ENCODE assay signal across 1 cellular context in the genomic region with DNA sequence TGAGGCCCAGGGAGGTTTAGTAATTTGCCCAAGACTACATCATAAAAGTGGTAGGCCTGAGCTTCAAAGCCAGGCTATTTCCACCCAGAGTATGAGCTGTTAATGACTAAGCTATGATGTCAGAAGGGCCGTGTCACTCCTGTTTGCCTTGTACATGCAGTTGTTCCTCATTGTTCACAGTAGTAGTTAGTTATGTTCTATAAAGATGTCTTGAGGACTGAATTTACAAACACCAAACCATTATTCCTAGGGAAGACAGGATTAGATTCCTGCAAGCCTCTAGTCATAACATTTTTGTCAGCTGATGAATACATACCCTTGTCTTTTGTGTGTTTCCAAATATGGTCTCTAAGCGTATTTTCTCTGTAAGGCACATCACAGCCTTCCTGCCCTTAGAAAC.
A peak's percentile ranks its signal among the peaks of the same experiment; 100 is the strongest.
TF ChIP-seq lines count a peak whose summit lies in the region.

No MANE protein-coding gene starts in this region.

TF ChIP-seq in K562, 482 proteins besides CTCF, POLR2A, EP300 and RAD21 (continued from another document):
- TF ChIP-seq, protein P1, sequence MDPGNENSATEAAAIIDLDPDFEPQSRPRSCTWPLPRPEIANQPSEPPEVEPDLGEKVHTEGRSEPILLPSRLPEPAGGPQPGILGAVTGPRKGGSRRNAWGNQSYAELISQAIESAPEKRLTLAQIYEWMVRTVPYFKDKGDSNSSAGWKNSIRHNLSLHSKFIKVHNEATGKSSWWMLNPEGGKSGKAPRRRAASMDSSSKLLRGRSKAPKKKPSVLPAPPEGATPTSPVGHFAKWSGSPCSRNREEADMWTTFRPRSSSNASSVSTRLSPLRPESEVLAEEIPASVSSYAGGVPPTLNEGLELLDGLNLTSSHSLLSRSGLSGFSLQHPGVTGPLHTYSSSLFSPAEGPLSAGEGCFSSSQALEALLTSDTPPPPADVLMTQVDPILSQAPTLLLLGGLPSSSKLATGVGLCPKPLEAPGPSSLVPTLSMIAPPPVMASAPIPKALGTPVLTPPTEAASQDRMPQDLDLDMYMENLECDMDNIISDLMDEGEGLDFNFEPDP (CRISPR knock-in tag; IDR thresholded peaks at IDR 0.05) = no peak
- TF ChIP-seq, protein P2, sequence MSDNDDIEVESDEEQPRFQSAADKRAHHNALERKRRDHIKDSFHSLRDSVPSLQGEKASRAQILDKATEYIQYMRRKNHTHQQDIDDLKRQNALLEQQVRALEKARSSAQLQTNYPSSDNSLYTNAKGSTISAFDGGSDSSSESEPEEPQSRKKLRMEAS (CRISPR knock-in tag; IDR thresholded peaks at IDR 0.05) = no peak
- TF ChIP-seq, protein P3, sequence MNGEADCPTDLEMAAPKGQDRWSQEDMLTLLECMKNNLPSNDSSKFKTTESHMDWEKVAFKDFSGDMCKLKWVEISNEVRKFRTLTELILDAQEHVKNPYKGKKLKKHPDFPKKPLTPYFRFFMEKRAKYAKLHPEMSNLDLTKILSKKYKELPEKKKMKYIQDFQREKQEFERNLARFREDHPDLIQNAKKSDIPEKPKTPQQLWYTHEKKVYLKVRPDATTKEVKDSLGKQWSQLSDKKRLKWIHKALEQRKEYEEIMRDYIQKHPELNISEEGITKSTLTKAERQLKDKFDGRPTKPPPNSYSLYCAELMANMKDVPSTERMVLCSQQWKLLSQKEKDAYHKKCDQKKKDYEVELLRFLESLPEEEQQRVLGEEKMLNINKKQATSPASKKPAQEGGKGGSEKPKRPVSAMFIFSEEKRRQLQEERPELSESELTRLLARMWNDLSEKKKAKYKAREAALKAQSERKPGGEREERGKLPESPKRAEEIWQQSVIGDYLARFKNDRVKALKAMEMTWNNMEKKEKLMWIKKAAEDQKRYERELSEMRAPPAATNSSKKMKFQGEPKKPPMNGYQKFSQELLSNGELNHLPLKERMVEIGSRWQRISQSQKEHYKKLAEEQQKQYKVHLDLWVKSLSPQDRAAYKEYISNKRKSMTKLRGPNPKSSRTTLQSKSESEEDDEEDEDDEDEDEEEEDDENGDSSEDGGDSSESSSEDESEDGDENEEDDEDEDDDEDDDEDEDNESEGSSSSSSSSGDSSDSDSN (IDR thresholded peaks at IDR 0.05; ENCODE audit: borderline replicate concordance in 1 of 2, low read depth in 2 of 2, low read length in 2 of 2) = no peak
- TF ChIP-seq HNRNPH1 (optimal IDR thresholded peaks at IDR 0.05; ENCODE audit: low read depth, low read length) (no peak), CBFB (CRISPR knock-in tag; IDR thresholded peaks at IDR 0.05) (no peak), SP1 (CRISPR knock-in tag; IDR thresholded peaks at IDR 0.05) (no peak), ZNF408 (CRISPR knock-in tag; IDR thresholded peaks at IDR 0.05; ENCODE audit: low read depth) (no peak), SRF (CRISPR knock-in tag; IDR thresholded peaks at IDR 0.05) (no peak), CREB1 (IDR thresholded peaks at IDR 0.05) (peak; percentile 68), CREB1 (CRISPR knock-in tag; IDR thresholded peaks at IDR 0.05) (peak; percentile 64), SPI1 (IDR thresholded peaks at IDR 0.05; ENCODE audit: borderline replicate concordance, low read depth, low read length) (no peak), ZBTB8A (IDR thresholded peaks at IDR 0.05; ENCODE audit: partially characterized antibody) (no peak), ARID1B (IDR thresholded peaks at IDR 0.05) (no peak), CCNT2 (IDR thresholded peaks at IDR 0.05; ENCODE audit: borderline replicate concordance, extremely low read depth, insufficient read length, low read depth, low read length) (no peak), CREM (IDR thresholded peaks at IDR 0.05; ENCODE audit: low read depth) (peak; percentile 77), ZNF197 (CRISPR knock-in tag; IDR thresholded peaks at IDR 0.05; ENCODE audit: low read depth) (no peak), YY1 (IDR thresholded peaks at IDR 0.05; ENCODE audit: borderline replicate concordance in 1 of 3, control insufficient read depth in 1 of 3, extremely low read depth in 1 of 3, insufficient read depth in 3 of 3, insufficient read length in 1 of 3, insufficient replicate concordance in 2 of 3, low read depth in 1 of 3, low read length in 2 of 3) (no peak), ATF1 (CRISPR knock-in tag; IDR thresholded peaks at IDR 0.05) (no peak), ATF1 (tag; IDR thresholded peaks at IDR 0.05) (0 out of 2 replicates have a peak, but pooled peaks have one; percentile 29), HNRNPLL (IDR thresholded peaks at IDR 0.05; ENCODE audit: low read depth, low read length, poor library complexity, severe bottlenecking) (no peak), U2AF2 (optimal IDR thresholded peaks at IDR 0.05; ENCODE audit: low read depth, low read length) (no peak), ZNF274 (IDR thresholded peaks at IDR 0.05; ENCODE audit: borderline replicate concordance, low read depth, low read length) (no peak), PTRF (tag; IDR thresholded peaks at IDR 0.05) (no peak), CAMTA2 (CRISPR knock-in tag; conservative IDR thresholded peaks at IDR 0.05) (no peak), ZNF263 (CRISPR knock-in tag; IDR thresholded peaks at IDR 0.05; ENCODE audit: borderline replicate concordance) (no peak)
- TF ChIP-seq, protein P4, sequence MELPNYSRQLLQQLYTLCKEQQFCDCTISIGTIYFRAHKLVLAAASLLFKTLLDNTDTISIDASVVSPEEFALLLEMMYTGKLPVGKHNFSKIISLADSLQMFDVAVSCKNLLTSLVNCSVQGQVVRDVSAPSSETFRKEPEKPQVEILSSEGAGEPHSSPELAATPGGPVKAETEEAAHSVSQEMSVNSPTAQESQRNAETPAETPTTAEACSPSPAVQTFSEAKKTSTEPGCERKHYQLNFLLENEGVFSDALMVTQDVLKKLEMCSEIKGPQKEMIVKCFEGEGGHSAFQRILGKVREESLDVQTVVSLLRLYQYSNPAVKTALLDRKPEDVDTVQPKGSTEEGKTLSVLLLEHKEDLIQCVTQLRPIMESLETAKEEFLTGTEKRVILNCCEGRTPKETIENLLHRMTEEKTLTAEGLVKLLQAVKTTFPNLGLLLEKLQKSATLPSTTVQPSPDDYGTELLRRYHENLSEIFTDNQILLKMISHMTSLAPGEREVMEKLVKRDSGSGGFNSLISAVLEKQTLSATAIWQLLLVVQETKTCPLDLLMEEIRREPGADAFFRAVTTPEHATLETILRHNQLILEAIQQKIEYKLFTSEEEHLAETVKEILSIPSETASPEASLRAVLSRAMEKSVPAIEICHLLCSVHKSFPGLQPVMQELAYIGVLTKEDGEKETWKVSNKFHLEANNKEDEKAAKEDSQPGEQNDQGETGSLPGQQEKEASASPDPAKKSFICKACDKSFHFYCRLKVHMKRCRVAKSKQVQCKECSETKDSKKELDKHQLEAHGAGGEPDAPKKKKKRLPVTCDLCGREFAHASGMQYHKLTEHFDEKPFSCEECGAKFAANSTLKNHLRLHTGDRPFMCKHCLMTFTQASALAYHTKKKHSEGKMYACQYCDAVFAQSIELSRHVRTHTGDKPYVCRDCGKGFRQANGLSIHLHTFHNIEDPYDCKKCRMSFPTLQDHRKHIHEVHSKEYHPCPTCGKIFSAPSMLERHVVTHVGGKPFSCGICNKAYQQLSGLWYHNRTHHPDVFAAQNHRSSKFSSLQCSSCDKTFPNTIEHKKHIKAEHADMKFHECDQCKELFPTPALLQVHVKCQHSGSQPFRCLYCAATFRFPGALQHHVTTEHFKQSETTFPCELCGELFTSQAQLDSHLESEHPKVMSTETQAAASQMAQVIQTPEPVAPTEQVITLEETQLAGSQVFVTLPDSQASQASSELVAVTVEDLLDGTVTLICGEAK (IDR thresholded peaks at IDR 0.05) = no peak
- TF ChIP-seq, protein P4 (CRISPR knock-in tag; IDR thresholded peaks at IDR 0.05) = no peak
- TF ChIP-seq, protein P5, sequence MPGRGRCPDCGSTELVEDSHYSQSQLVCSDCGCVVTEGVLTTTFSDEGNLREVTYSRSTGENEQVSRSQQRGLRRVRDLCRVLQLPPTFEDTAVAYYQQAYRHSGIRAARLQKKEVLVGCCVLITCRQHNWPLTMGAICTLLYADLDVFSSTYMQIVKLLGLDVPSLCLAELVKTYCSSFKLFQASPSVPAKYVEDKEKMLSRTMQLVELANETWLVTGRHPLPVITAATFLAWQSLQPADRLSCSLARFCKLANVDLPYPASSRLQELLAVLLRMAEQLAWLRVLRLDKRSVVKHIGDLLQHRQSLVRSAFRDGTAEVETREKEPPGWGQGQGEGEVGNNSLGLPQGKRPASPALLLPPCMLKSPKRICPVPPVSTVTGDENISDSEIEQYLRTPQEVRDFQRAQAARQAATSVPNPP (IDR thresholded peaks at IDR 0.05; ENCODE audit: borderline replicate concordance, insufficient read depth, insufficient read length) = no peak
